In the genomic region with DNA sequence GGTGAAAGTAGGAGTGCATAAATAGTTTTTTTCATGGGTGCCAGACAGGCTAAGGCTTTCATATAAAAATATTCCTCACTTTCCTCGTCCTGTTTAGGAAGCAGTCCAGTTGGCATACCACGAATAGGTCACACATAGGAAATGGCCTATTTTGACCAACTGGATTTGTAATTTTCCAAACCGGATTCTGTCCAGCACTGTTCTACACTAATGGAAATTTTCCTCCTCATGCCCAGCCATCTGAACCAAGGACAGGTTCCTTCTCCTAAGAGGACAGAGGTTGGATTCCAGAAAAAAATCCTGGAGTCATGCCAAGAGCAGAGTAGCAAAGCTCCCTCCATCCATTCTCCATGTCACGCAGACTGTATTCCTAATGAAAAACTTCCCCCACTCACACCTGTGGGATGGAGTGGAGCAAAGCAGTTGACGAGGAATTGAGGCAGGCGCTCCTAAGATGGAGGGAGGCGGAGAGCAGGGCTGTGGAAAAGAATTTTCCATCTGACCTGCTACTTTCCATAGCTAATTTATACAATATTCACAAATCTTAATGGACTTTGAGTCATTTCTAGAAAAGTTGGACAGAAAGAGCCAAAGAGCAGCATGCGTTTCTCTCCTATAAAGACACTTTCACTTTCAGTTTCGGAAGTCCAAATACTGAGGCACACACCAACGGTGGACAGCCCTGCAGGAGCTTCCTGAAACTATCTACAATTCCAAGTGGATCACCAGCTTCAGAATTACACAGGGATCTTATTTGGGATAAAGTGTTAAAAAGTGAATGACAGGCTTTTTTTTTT, we compare ENCODE assay signal across 9 cellular contexts. TPM values are rescaled to one million over a fixed set of nuclear protein-coding genes. Genes with fewer than 3 reads are reported as not detected.
DNase-seq lines count a peak whose midpoint lies in the region; ATAC-seq and TF ChIP-seq lines count a peak whose summit lies in the region.
"Had no signal": no experiment of that assay in that cellular context is flagged by ENCODE, and none has a peak within 500 bp of the region (broad histone marks: within the 10 kb centered on the region; RNA-seq: fewer than 3 reads in every experiment).

No MANE protein-coding gene starts in this region.

- DNase-seq in activated naive CD4-positive, alpha-beta T cell treated with anti-CD3 and anti-CD28 coated beads, Interleukin-2, amount 50 U/mL, for 72 hours (ENCODE audit: low spot score in 2 of 2): no peak
- DNase-seq in activated naive CD4-positive, alpha-beta T cell (lab: John Stamatoyannopoulos, UW): no peak
- peak; percentile 57 to 91 for DNase-seq in lung microvascular endothelial cell (ENCODE audit: low read depth in 2 of 2)
- DNase-seq in T1000 (lab: John Stamatoyannopoulos, UW): no peak

- H3K27me3 Mint-ChIP-seq in brain: peaks cover 4% of the 10 kb centered on the region

- peaks cover 0 to 7% of the 10 kb centered on the region in 2 donors for H3K36me3 Mint-ChIP-seq in activated naive CD4-positive, alpha-beta T cell treated with anti-CD3 and anti-CD28 coated beads, Interleukin-2, amount 50 U/mL, for 72 hours
- peaks cover 38% of the 10 kb centered on the region for H3K36me3 Mint-ChIP-seq in brain

- H3K4me1 Mint-ChIP-seq in brain: peaks cover 41% of the 10 kb centered on the region

- 44% methylated on average over 10 of the region's 10 CpGs for WGBS in urinary bladder

- no peaks in the 10 kb centered on the region for H3K36me3 ChIP-seq in urinary bladder (ENCODE audit: insufficient read depth)

- ATAC-seq in activated naive CD4-positive, alpha-beta T cell treated with anti-CD3 and anti-CD28 coated beads, Interleukin-2, amount 50 U/mL, for 72 hours: no peak
- ATAC-seq in HG02798 (IDR thresholded peaks at IDR 0.05; ENCODE audit: poor library complexity, unreplicated experiment): no peak
- ATAC-seq in HG03097 (IDR thresholded peaks at IDR 0.05; ENCODE audit: low FRiP score, unreplicated experiment): no peak

- peak overlapping the region; percentile 74 to 86 for H3K27ac Mint-ChIP-seq in activated naive CD4-positive, alpha-beta T cell treated with anti-CD3 and anti-CD28 coated beads, Interleukin-2, amount 50 U/mL, for 72 hours
- H3K27ac Mint-ChIP-seq in brain: peak overlapping the region in 4 of 5 experiments; percentile 45 to 93 (median 72)

- H3K27ac ChIP-seq in urinary bladder (ENCODE audit: low read depth): peak overlapping the region; percentile 68
- H3K27ac ChIP-seq: cardiac muscle cell had no signal

- H3K4me1 ChIP-seq in urinary bladder (ENCODE audit: insufficient read depth): peaks cover 2% of the 10 kb centered on the region

- H3K4me3 Mint-ChIP-seq in brain: peak overlapping the region in 1 of 5 experiments; percentile 67

- peak overlapping the region; percentile 43 for H3K4me3 ChIP-seq in urinary bladder (ENCODE audit: low read depth, low read length)
- H3K4me3 ChIP-seq: cardiac muscle cell had no signal

- peaks cover 0 to 2% of the 10 kb centered on the region in 2 donors for H3K9me3 Mint-ChIP-seq in activated naive CD4-positive, alpha-beta T cell treated with anti-CD3 and anti-CD28 coated beads, Interleukin-2, amount 50 U/mL, for 72 hours
- no peaks in the 10 kb centered on the region for H3K9me3 Mint-ChIP-seq in brain

- no peak for TF ChIP-seq CTCF in brain (conservative IDR thresholded peaks at IDR 0.05)

RNA-seq across cellular contexts. Expression of a gene that starts 43.3 kb away (rescaled TPM):
- 10 to 100 TPM; 56.0 to 64.7 TPM for total RNA-seq in activated naive CD4-positive, alpha-beta T cell treated with anti-CD3 and anti-CD28 coated beads, Interleukin-2, amount 50 U/mL, for 72 hours
- 27.7 TPM for polyA plus RNA-seq in brain (ENCODE audit: insufficient read depth, low read depth, low replicate concordance)
- total RNA-seq in lung microvascular endothelial cell: 27.9 and 31.0 TPM in 2 replicates
- 53.4 TPM for total RNA-seq in urinary bladder
- 22.1 TPM for polyA plus RNA-seq in urinary bladder

Comparison
In these comparisons a context has a peak if more than half of its experiments do, and no peak if none do; other contexts are left out.
1. DNase-seq: peak in lung microvascular endothelial cell (2 of 2); none in activated naive CD4-positive, alpha-beta T cell treated with anti-CD3 and anti-CD28 coated beads, Interleukin-2, amount 50 U/mL, for 72 hours (0 of 2), activated naive CD4-positive, alpha-beta T cell (0 of 4) and T1000 (single experiment).